ENCODE assay signal across 8 cellular contexts in genomic region chr9:14692918-14693861, GRCh38. TPM values are rescaled to one million over a fixed set of nuclear protein-coding genes. Genes with fewer than 3 reads are reported as not detected.
A peak's percentile ranks its signal among the peaks of the same experiment; 100 is the strongest.
DNase-seq lines count a peak whose midpoint lies in the region; ATAC-seq and TF ChIP-seq lines count a peak whose summit lies in the region.

TSS of gene ZDHHC21 (minus strand) at chr9:14693432. CDS start at chr9:14674340, 19,092 bp downstream.

- POLR2A ChIA-PET in CD8-positive, alpha-beta memory T cell (lab: Charles Lee), result no interaction called here

- H3K4me1 ChIP-seq in CD8-positive, alpha-beta memory T cell (ENCODE audit: insufficient read depth, low read length), result peaks cover 10% of the 10 kb centered on the region

- H3K4me1 Mint-ChIP-seq in CD8-positive, alpha-beta memory T cell, result peaks cover 41 to 48% (median 43%) of the 10 kb centered on the region in 3 donors
- peaks cover 12% of the 10 kb centered on the region for H3K4me1 Mint-ChIP-seq in activated T-helper 17 cell treated with anti-CD3 and anti-CD28 coated beads, Interleukin-2, amount 50 U/mL, for 72 hours
- peaks cover 22% of the 10 kb centered on the region for H3K4me1 Mint-ChIP-seq in nephron
- peaks cover 35% of the 10 kb centered on the region for H3K4me1 Mint-ChIP-seq in stimulated activated naive CD8-positive, alpha-beta T cell treated with anti-CD3 and anti-CD28 coated beads, Interleukin-15, Interleukin-2, amounts not matched to agents 100 ng/mL and 50 ng/mL, for 24 hours (ENCODE audit: low read depth)

- peak within 1 kb of the TSS; percentile 64 for H3K4me3 ChIP-seq in CD8-positive, alpha-beta memory T cell (ENCODE audit: low read length)
- peak within 1 kb of the TSS; percentile 89 for H3K4me3 ChIP-seq in fibroblast of the aortic adventitia (ENCODE audit: low read depth, low read length)

- peak; percentile 35 to 64 (median 38) for DNase-seq in CD8-positive, alpha-beta memory T cell
- DNase-seq in fibroblast of the aortic adventitia (ENCODE audit: low read depth), result peak; percentile 54

- CTCF ChIA-PET in CD8-positive, alpha-beta memory T cell (lab: Charles Lee), result no interaction called here

- peak; percentile 70 for ATAC-seq in GM19351 (IDR thresholded peaks at IDR 0.05; ENCODE audit: unreplicated experiment)
- ATAC-seq in HG03469 (IDR thresholded peaks at IDR 0.05; ENCODE audit: unreplicated experiment), result peak; percentile 64
- peak; percentile 90 for ATAC-seq in activated T-helper 17 cell treated with anti-CD3 and anti-CD28 coated beads, Interleukin-2, amount 50 U/mL, for 72 hours (replicated peaks)

- peak within 1 kb of the TSS; percentile 40 to 93 (median 84) for H3K27ac Mint-ChIP-seq in CD8-positive, alpha-beta memory T cell
- peak within 1 kb of the TSS; percentile 97 for H3K27ac Mint-ChIP-seq in activated T-helper 17 cell treated with anti-CD3 and anti-CD28 coated beads, Interleukin-2, amount 50 U/mL, for 72 hours
- peak within 1 kb of the TSS; percentile 95 to 98 (median 97) for H3K27ac Mint-ChIP-seq in nephron
- peak within 1 kb of the TSS; percentile 94 for H3K27ac Mint-ChIP-seq in stimulated activated naive CD8-positive, alpha-beta T cell treated with anti-CD3 and anti-CD28 coated beads, Interleukin-15, Interleukin-2, amounts not matched to agents 100 ng/mL and 50 ng/mL, for 24 hours

- no peaks in the 10 kb centered on the region for H3K9me3 Mint-ChIP-seq in CD8-positive, alpha-beta memory T cell
- no peaks in the 10 kb centered on the region for H3K9me3 Mint-ChIP-seq in activated T-helper 17 cell treated with anti-CD3 and anti-CD28 coated beads, Interleukin-2, amount 50 U/mL, for 72 hours
- no peaks in the 10 kb centered on the region for H3K9me3 Mint-ChIP-seq in nephron
- no peaks in the 10 kb centered on the region for H3K9me3 Mint-ChIP-seq in stimulated activated naive CD8-positive, alpha-beta T cell treated with anti-CD3 and anti-CD28 coated beads, Interleukin-15, Interleukin-2, amounts not matched to agents 100 ng/mL and 50 ng/mL, for 24 hours

- no peak within 1 kb of the TSS for H3K27ac ChIP-seq in CD8-positive, alpha-beta memory T cell (ENCODE audit: low read depth, low read length)

- no peaks in the 10 kb centered on the region for H3K27me3 ChIP-seq in CD8-positive, alpha-beta memory T cell (ENCODE audit: insufficient read depth, low read length, poor library complexity, severe bottlenecking)

- H3K36me3 ChIP-seq in CD8-positive, alpha-beta memory T cell (ENCODE audit: insufficient read depth, low read length), result no peaks in the 10 kb centered on the region

- H3K4me3 Mint-ChIP-seq in CD8-positive, alpha-beta memory T cell, result peak within 1 kb of the TSS; percentile 83 to 96 (median 91)
- H3K4me3 Mint-ChIP-seq in activated T-helper 17 cell treated with anti-CD3 and anti-CD28 coated beads, Interleukin-2, amount 50 U/mL, for 72 hours, result peak within 1 kb of the TSS; percentile 95
- H3K4me3 Mint-ChIP-seq in nephron, result peak within 1 kb of the TSS; percentile 97 to 98 (median 98)
- H3K4me3 Mint-ChIP-seq in stimulated activated naive CD8-positive, alpha-beta T cell treated with anti-CD3 and anti-CD28 coated beads, Interleukin-15, Interleukin-2, amounts not matched to agents 100 ng/mL and 50 ng/mL, for 24 hours, result peak within 1 kb of the TSS; percentile 90

- no peaks in the 10 kb centered on the region for H3K9me3 ChIP-seq in CD8-positive, alpha-beta memory T cell (ENCODE audit: low read length)

- H3K36me3 Mint-ChIP-seq in CD8-positive, alpha-beta memory T cell, result peaks cover 2 to 20% (median 6%) of the 10 kb centered on the region in 3 donors
- H3K36me3 Mint-ChIP-seq in activated T-helper 17 cell treated with anti-CD3 and anti-CD28 coated beads, Interleukin-2, amount 50 U/mL, for 72 hours (ENCODE audit: low read depth), result peaks cover 23% of the 10 kb centered on the region
- peaks cover 11% of the 10 kb centered on the region for H3K36me3 Mint-ChIP-seq in nephron (ENCODE audit: low read depth)
- H3K36me3 Mint-ChIP-seq in stimulated activated naive CD8-positive, alpha-beta T cell treated with anti-CD3 and anti-CD28 coated beads, Interleukin-15, Interleukin-2, amounts not matched to agents 100 ng/mL and 50 ng/mL, for 24 hours (ENCODE audit: low read depth), result peaks cover 12% of the 10 kb centered on the region

- no peaks in the 10 kb centered on the region for H3K27me3 Mint-ChIP-seq in CD8-positive, alpha-beta memory T cell
- H3K27me3 Mint-ChIP-seq in activated T-helper 17 cell treated with anti-CD3 and anti-CD28 coated beads, Interleukin-2, amount 50 U/mL, for 72 hours, result no peaks in the 10 kb centered on the region
- no peaks in the 10 kb centered on the region for H3K27me3 Mint-ChIP-seq in nephron (ENCODE audit: low read depth)
- peaks cover 4% of the 10 kb centered on the region for H3K27me3 Mint-ChIP-seq in stimulated activated naive CD8-positive, alpha-beta T cell treated with anti-CD3 and anti-CD28 coated beads, Interleukin-15, Interleukin-2, amounts not matched to agents 100 ng/mL and 50 ng/mL, for 24 hours

- TF ChIP-seq CTCF in fibroblast of the aortic adventitia (IDR thresholded peaks at IDR 0.05; ENCODE audit: insufficient read depth, low read length) (no peak), nephron (IDR thresholded peaks at IDR 0.05; ENCODE audit: unreplicated experiment in 3 of 3) (no peak)

TF ChIP-seq in PFSK-1, 5 proteins besides CTCF, POLR2A, EP300 and RAD21:
- peak; percentile 43; the same call in 1 of the 2 replicates for TF ChIP-seq TAF1 (IDR thresholded peaks at IDR 0.05; ENCODE audit: borderline replicate concordance, insufficient read depth, low read length)
- TF ChIP-seq REST (IDR thresholded peaks at IDR 0.05; ENCODE audit: insufficient read depth in 1 of 2, low read depth in 2 of 2, low read length in 2 of 2), result no peak
- 0 out of 2 replicates have a peak, but pooled peaks have one; percentile 41 for TF ChIP-seq POLR2AphosphoS5 (IDR thresholded peaks at IDR 0.05; ENCODE audit: low read depth, low read length)
- peak; percentile 41 for TF ChIP-seq FOXP2 (optimal IDR thresholded peaks at IDR 0.05; ENCODE audit: borderline replicate concordance, extremely low read depth, extremely low read length, insufficient read depth)
TF ChIP-seq in PFSK-1: peak in this region for 3.

RNA-seq across cellular contexts. Expression of gene ZDHHC21, which starts in this region (rescaled TPM):
- 1 to 10 TPM; 5.9 to 7.4 TPM for total RNA-seq in CD8-positive, alpha-beta memory T cell
- polyA plus RNA-seq in CD8-positive, alpha-beta memory T cell, result 1.7 TPM
- 0.65 TPM for polyA plus RNA-seq in PFSK-1 (2012; ENCODE audit: insufficient read length, low read depth)
- total RNA-seq in activated T-helper 17 cell treated with anti-CD3 and anti-CD28 coated beads, Interleukin-2, amount 50 U/mL, for 72 hours, result 10 to 100 TPM in 1 of 2 donors, 1 to 10 TPM in 1; 6.6 to 11.2 TPM
- 11.8 and 21.3 TPM in 2 replicates for total RNA-seq in fibroblast of the aortic adventitia (ENCODE audit: low replicate concordance)
